21 cellular contexts compared by ENCODE assay signal in genomic region chr7:85734823-85735222, GRCh38.
A peak's percentile ranks its signal among the peaks of the same experiment; 100 is the strongest.
DNase-seq lines count a peak whose midpoint lies in the region; ATAC-seq and TF ChIP-seq lines count a peak whose summit lies in the region.
"Had no signal": no experiment of that assay in that cellular context is flagged by ENCODE, and none has a peak within 500 bp of the region (broad histone marks: within the 10 kb centered on the region; RNA-seq: fewer than 3 reads in every experiment).

No MANE protein-coding gene starts in this region.

- no peaks in the 10 kb centered on the region for H3K79me2 ChIP-seq in MM.1S (ENCODE audit: low read length)

- TF ChIP-seq CTCF in body of pancreas (IDR thresholded peaks at IDR 0.05): no peak
- no peak for TF ChIP-seq CTCF in MM.1S (IDR thresholded peaks at IDR 0.05; ENCODE audit: low read length)

- H3K27ac ChIP-seq in body of pancreas (no peak overlapping the region), MM.1S (ENCODE audit: low read length) (no peak overlapping the region)
- H3K27ac ChIP-seq: C4-2B had no signal

- 24 to 40% methylated on average over 1 of the region's 1 CpG for WGBS in body of pancreas, 2 donors

- no peak overlapping the region for H3K4me2 ChIP-seq in MM.1S (ENCODE audit: low read depth, low read length)
- H3K4me2 ChIP-seq: GM23338 had no signal

- H4K20me1 ChIP-seq in MM.1S (ENCODE audit: insufficient read depth, low read length): no peaks in the 10 kb centered on the region

- no peak overlapping the region for H3K9ac ChIP-seq in MM.1S (ENCODE audit: low read length)

- intact Hi-C loops in body of pancreas (cut with DNase I): no loop called here

- peaks cover 0 to 4% (median 0%) of the 10 kb centered on the region in 3 donors for H3K9me3 ChIP-seq in body of pancreas
- no peaks in the 10 kb centered on the region for H3K9me3 ChIP-seq in MM.1S (replicated peaks; ENCODE audit: insufficient read depth, low read length)

- DNase-seq in D341Med (ENCODE audit: low spot score) (peak; percentile 17), NCI-H1092 (lab: John Stamatoyannopoulos, UW) (peak; percentile 37), NCI-H524 (lab: John Stamatoyannopoulos, UW) (peak; percentile 47 to 83), body of pancreas (peak; percentile 35 to 71 (median 52)), DMS114 treated with DMSO at 0.1 percent for 48 hours (lab: John Stamatoyannopoulos, UW; ENCODE audit: unreplicated experiment) (no peak), HuH-7.5 (ENCODE audit: low spot score) (no peak), MM.1S (no peak)
- DNase-seq: AML-193, DMS153, EL, NCI-H1417 treated with DMSO at 0.1 percent for 48 hours, NCI-H2029, NCI-H226, SIG-M5, T1000 had no signal

- H3K36me3 ChIP-seq in body of pancreas (replicated peaks in 1 of 2; ENCODE audit: insufficient read depth in 1 of 2, low read depth in 2 of 2) (no peaks in the 10 kb centered on the region), MM.1S (replicated peaks; ENCODE audit: insufficient read depth, low read length) (no peaks in the 10 kb centered on the region)

- H3K4me3 ChIP-seq in body of pancreas (no peak overlapping the region), MM.1S (ENCODE audit: low read length) (no peak overlapping the region)
- H3K4me3 ChIP-seq: GM12878, GM23338, K562 had no signal

- H2AFZ ChIP-seq in MM.1S (ENCODE audit: low read length): no peak overlapping the region

- H3K9me2 ChIP-seq in MM.1S (replicated peaks; ENCODE audit: insufficient read depth, low read length): no peaks in the 10 kb centered on the region

- ATAC-seq in body of pancreas: peak; percentile 78
- ATAC-seq in GM18867 (IDR thresholded peaks at IDR 0.05; ENCODE audit: unreplicated experiment): no peak
- ATAC-seq: GM12878, GM23338, HCT116, K562 had no signal

- no peaks in the 10 kb centered on the region for H3F3A ChIP-seq in MM.1S (ENCODE audit: insufficient read depth, low read length)

- H3K27me3 ChIP-seq in body of pancreas: no peaks in the 10 kb centered on the region
- no peaks in the 10 kb centered on the region for H3K27me3 ChIP-seq in MM.1S (replicated peaks; ENCODE audit: insufficient read depth, low read length)

- H3K4me1 ChIP-seq in body of pancreas (peaks cover 24% of the 10 kb centered on the region), MM.1S (ENCODE audit: low read length) (no peaks in the 10 kb centered on the region)

- no peak for TF ChIP-seq POLR2A in body of pancreas (IDR thresholded peaks at IDR 0.05)

Comparison
In these comparisons a context has a peak if more than half of its experiments do, and no peak if none do; other contexts are left out.
1. DNase-seq: peak in D341Med (single experiment), NCI-H1092 (single experiment), NCI-H524 (2 of 2) and body of pancreas (4 of 4); none in DMS114 treated with DMSO at 0.1 percent for 48 hours (single experiment), HuH-7.5 (single experiment) and MM.1S (single experiment).